In the genomic region with DNA sequence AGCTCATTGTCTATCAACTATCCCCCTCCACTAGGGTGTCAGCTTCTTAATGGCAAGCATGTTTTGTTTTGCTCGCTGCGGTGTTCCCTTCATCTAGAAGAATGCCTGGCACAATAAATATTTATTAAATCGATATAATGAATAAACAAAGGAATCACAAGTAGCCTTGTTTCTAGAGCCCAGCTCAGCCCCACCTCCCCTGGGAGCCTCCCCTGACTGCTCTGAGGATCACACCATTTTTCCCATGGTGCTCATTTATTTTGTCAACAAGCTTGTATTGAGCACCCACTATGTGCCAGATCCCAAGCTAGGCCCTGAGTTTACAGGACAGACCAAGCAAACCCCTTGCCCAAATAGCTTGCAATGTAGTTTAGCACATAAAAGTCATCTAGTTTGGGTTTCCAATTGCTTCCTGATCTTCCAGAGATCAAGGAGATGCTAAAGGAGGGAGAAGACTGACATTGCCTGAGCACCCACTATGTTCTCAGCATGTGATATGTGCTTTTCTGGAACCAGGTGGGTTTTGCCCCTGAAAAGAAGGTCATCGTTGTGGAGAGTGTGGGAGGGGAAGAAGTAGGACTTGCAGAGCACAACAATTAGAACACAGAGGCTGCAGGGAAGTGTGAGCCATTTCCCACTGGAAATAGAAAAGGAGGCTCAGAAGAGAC, we compare ENCODE assay signal across 1 cellular context.
TF ChIP-seq lines count a peak whose summit lies in the region.

No MANE protein-coding gene starts in this region.

TF ChIP-seq in HepG2, 621 proteins besides CTCF, POLR2A, EP300 and RAD21 (continued from another document and continues in another):
- TF ChIP-seq ZNF574 (CRISPR knock-in tag; IDR thresholded peaks at IDR 0.05), result no peak
- peak; percentile 91; the same call in 1 of the 2 replicates for TF ChIP-seq PAF1 (CRISPR knock-in tag; IDR thresholded peaks at IDR 0.05)
- no peak for TF ChIP-seq ZNF614 (CRISPR knock-in tag; IDR thresholded peaks at IDR 0.05; ENCODE audit: borderline replicate concordance)
- no peak for TF ChIP-seq KMT2B (CRISPR knock-in tag; IDR thresholded peaks at IDR 0.05)
- 0 out of 2 replicates have a peak, but pooled peaks have one; percentile 33 for TF ChIP-seq ATF7-NPFF (CRISPR knock-in tag; IDR thresholded peaks at IDR 0.05; ENCODE audit: low read depth)
- TF ChIP-seq FOSL1 (CRISPR knock-in tag; IDR thresholded peaks at IDR 0.05; ENCODE audit: borderline replicate concordance), result no peak
- TF ChIP-seq ZKSCAN1 (IDR thresholded peaks at IDR 0.05; ENCODE audit: low read length), result peak; percentile 97
- peak; percentile 11; the same call in 1 of the 2 replicates for TF ChIP-seq ERF (CRISPR knock-in tag; IDR thresholded peaks at IDR 0.05)
- peak; percentile 55; the same call in 1 of the 2 replicates for TF ChIP-seq MIXL1 (CRISPR knock-in tag; IDR thresholded peaks at IDR 0.05)
- TF ChIP-seq ZNF773 (CRISPR knock-in tag; IDR thresholded peaks at IDR 0.05; ENCODE audit: borderline replicate concordance), result no peak
- no peak for TF ChIP-seq ZNF556 (CRISPR knock-in tag; IDR thresholded peaks at IDR 0.05; ENCODE audit: borderline replicate concordance)
- TF ChIP-seq ZNF510 (CRISPR knock-in tag; IDR thresholded peaks at IDR 0.05; ENCODE audit: low read depth), result no peak
- 0 out of 2 replicates have a peak, but pooled peaks have one; percentile 19 for TF ChIP-seq TBX3 (IDR thresholded peaks at IDR 0.05; ENCODE audit: borderline replicate concordance)
- no peak for TF ChIP-seq CAMTA2 (CRISPR knock-in tag; IDR thresholded peaks at IDR 0.05; ENCODE audit: borderline replicate concordance)
- no peak for TF ChIP-seq ZNF557 (CRISPR knock-in tag; IDR thresholded peaks at IDR 0.05)
- TF ChIP-seq KDM5B (CRISPR knock-in tag; IDR thresholded peaks at IDR 0.05; ENCODE audit: borderline replicate concordance), result no peak
- TF ChIP-seq, protein P1, sequence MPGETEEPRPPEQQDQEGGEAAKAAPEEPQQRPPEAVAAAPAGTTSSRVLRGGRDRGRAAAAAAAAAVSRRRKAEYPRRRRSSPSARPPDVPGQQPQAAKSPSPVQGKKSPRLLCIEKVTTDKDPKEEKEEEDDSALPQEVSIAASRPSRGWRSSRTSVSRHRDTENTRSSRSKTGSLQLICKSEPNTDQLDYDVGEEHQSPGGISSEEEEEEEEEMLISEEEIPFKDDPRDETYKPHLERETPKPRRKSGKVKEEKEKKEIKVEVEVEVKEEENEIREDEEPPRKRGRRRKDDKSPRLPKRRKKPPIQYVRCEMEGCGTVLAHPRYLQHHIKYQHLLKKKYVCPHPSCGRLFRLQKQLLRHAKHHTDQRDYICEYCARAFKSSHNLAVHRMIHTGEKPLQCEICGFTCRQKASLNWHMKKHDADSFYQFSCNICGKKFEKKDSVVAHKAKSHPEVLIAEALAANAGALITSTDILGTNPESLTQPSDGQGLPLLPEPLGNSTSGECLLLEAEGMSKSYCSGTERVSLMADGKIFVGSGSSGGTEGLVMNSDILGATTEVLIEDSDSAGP (CRISPR knock-in tag; IDR thresholded peaks at IDR 0.05; ENCODE audit: borderline replicate concordance), result no peak
- no peak for TF ChIP-seq ZNF256 (CRISPR knock-in tag; conservative IDR thresholded peaks at IDR 0.05)
- 0 out of 2 replicates have a peak, but pooled peaks have one; percentile 17 for TF ChIP-seq BRF2 (CRISPR knock-in tag; IDR thresholded peaks at IDR 0.05)
- TF ChIP-seq THAP8 (CRISPR knock-in tag; IDR thresholded peaks at IDR 0.05; ENCODE audit: borderline replicate concordance), result no peak
- TF ChIP-seq RFXANK (CRISPR knock-in tag; IDR thresholded peaks at IDR 0.05), result no peak
- TF ChIP-seq HOXA5 (CRISPR knock-in tag; IDR thresholded peaks at IDR 0.05), result peak; percentile 72; the same call in 1 of the 2 replicates
- no peak for TF ChIP-seq FOXO4 (CRISPR knock-in tag; conservative IDR thresholded peaks at IDR 0.05)
- TF ChIP-seq ZBTB46 (CRISPR knock-in tag; IDR thresholded peaks at IDR 0.05; ENCODE audit: borderline replicate concordance), result no peak
- TF ChIP-seq, protein P2, sequence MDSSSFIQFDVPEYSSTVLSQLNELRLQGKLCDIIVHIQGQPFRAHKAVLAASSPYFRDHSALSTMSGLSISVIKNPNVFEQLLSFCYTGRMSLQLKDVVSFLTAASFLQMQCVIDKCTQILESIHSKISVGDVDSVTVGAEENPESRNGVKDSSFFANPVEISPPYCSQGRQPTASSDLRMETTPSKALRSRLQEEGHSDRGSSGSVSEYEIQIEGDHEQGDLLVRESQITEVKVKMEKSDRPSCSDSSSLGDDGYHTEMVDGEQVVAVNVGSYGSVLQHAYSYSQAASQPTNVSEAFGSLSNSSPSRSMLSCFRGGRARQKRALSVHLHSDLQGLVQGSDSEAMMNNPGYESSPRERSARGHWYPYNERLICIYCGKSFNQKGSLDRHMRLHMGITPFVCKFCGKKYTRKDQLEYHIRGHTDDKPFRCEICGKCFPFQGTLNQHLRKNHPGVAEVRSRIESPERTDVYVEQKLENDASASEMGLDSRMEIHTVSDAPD (CRISPR knock-in tag; IDR thresholded peaks at IDR 0.05), result peak; percentile 18; the same call in 1 of the 2 replicates
- no peak for TF ChIP-seq ZNF333 (CRISPR knock-in tag; IDR thresholded peaks at IDR 0.05; ENCODE audit: borderline replicate concordance)
- TF ChIP-seq SETDB1 (CRISPR knock-in tag; IDR thresholded peaks at IDR 0.05; ENCODE audit: borderline replicate concordance), result no peak
- TF ChIP-seq ZBTB20 (CRISPR knock-in tag; IDR thresholded peaks at IDR 0.05; ENCODE audit: borderline replicate concordance, low read depth), result no peak
- 0 out of 2 replicates have a peak, but pooled peaks have one; percentile 36 for TF ChIP-seq SIX1 (CRISPR knock-in tag; IDR thresholded peaks at IDR 0.05; ENCODE audit: borderline replicate concordance)
- TF ChIP-seq TSC22D2 (CRISPR knock-in tag; IDR thresholded peaks at IDR 0.05; ENCODE audit: borderline replicate concordance), result no peak
- TF ChIP-seq, protein P3, sequence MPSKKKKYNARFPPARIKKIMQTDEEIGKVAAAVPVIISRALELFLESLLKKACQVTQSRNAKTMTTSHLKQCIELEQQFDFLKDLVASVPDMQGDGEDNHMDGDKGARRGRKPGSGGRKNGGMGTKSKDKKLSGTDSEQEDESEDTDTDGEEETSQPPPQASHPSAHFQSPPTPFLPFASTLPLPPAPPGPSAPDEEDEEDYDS (CRISPR knock-in tag; IDR thresholded peaks at IDR 0.05), result no peak
- TF ChIP-seq POGK (CRISPR knock-in tag; conservative IDR thresholded peaks at IDR 0.05), result no peak
- no peak for TF ChIP-seq ZSCAN12 (CRISPR knock-in tag; IDR thresholded peaks at IDR 0.05)
- TF ChIP-seq ZNF224 (CRISPR knock-in tag; IDR thresholded peaks at IDR 0.05), result no peak
- TF ChIP-seq MTF1 (CRISPR knock-in tag; IDR thresholded peaks at IDR 0.05), result no peak
- TF ChIP-seq PRDM15 (CRISPR knock-in tag; IDR thresholded peaks at IDR 0.05), result no peak
- TF ChIP-seq, protein P4, sequence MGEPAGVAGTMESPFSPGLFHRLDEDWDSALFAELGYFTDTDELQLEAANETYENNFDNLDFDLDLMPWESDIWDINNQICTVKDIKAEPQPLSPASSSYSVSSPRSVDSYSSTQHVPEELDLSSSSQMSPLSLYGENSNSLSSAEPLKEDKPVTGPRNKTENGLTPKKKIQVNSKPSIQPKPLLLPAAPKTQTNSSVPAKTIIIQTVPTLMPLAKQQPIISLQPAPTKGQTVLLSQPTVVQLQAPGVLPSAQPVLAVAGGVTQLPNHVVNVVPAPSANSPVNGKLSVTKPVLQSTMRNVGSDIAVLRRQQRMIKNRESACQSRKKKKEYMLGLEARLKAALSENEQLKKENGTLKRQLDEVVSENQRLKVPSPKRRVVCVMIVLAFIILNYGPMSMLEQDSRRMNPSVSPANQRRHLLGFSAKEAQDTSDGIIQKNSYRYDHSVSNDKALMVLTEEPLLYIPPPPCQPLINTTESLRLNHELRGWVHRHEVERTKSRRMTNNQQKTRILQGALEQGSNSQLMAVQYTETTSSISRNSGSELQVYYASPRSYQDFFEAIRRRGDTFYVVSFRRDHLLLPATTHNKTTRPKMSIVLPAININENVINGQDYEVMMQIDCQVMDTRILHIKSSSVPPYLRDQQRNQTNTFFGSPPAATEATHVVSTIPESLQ (CRISPR knock-in tag; conservative IDR thresholded peaks at IDR 0.05), result no peak
